Comparison of ENCODE assay signal across 17 cellular contexts in genomic region chr6:95469511-95469910, GRCh38.
DNase-seq lines count a peak whose midpoint lies in the region; ATAC-seq and TF ChIP-seq lines count a peak whose summit lies in the region.
"Had no signal": no experiment of that assay in that cellular context is flagged by ENCODE, and none has a peak within 500 bp of the region (broad histone marks: within the 10 kb centered on the region; RNA-seq: fewer than 3 reads in every experiment).

No MANE protein-coding gene starts in this region.

- CTCF ChIA-PET in PC-9 (lab: Charles Lee) = interaction anchor here (0.7 kb wide), 1 partner anchor 1063 kb away, joined by 3 read pairs; no protein-coding TSS in a partner anchor
- CTCF ChIA-PET in activated CD8-positive, alpha-beta T cell treated with anti-CD3 and anti-CD28 coated beads, Interleukin-2, amount 10 ng/mL, durations not matched to agents 7 days and 5 days (lab: Charles Lee) = no interaction called here

- POLR2A ChIA-PET in PC-9 (lab: Charles Lee; ENCODE audit: unreplicated experiment) = no interaction called here
- POLR2A ChIA-PET in activated CD8-positive, alpha-beta T cell treated with anti-CD3 and anti-CD28 coated beads, Interleukin-2, amount 10 ng/mL, durations not matched to agents 7 days and 5 days (lab: Charles Lee) = no interaction called here

- intact Hi-C loops in PC-9 (cut with micrococcal nuclease; ENCODE audit: unreplicated experiment) = no loop called here

- ATAC-seq in GM23338 (no peak), HG03439 (IDR thresholded peaks at IDR 0.05; ENCODE audit: unreplicated experiment) (no peak)
- ATAC-seq in activated CD8-positive, alpha-beta T cell treated with anti-CD3 and anti-CD28 coated beads, Interleukin-2, amount 10 ng/mL, durations not matched to agents 7 days and 5 days = no peak
- ATAC-seq: CD8-positive, alpha-beta T cell had no signal

- H3K27ac ChIP-seq in GM23338 (ENCODE audit: low read depth) = no peak overlapping the region
- peak overlapping the region; percentile 16 for H3K27ac ChIP-seq in KOPT-K1 (ENCODE audit: low read depth, low read length, poor library complexity, severe bottlenecking)
- no peak overlapping the region for H3K27ac ChIP-seq in PC-9
- H3K27ac ChIP-seq: BLaER1, C4-2B had no signal

- H3K27me3 ChIP-seq in GM23338 (ENCODE audit: insufficient read depth) (no peaks in the 10 kb centered on the region), PC-9 (ENCODE audit: insufficient read depth, low read depth) (no peaks in the 10 kb centered on the region)
- H3K27me3 ChIP-seq: BLaER1 had no signal

- no peaks in the 10 kb centered on the region for H3F3A ChIP-seq in GM23338 (replicated peaks; ENCODE audit: low read depth)
- no peaks in the 10 kb centered on the region for H3F3A ChIP-seq in PC-9 (ENCODE audit: insufficient read depth, low read depth)

- no peak for TF ChIP-seq CTCF in GM23338 (conservative IDR thresholded peaks at IDR 0.05; ENCODE audit: low read depth in 2 of 2)
- TF ChIP-seq CTCF in PC-9 (conservative IDR thresholded peaks at IDR 0.05) = no peak

- H3K4me1 ChIP-seq in GM23338 (ENCODE audit: insufficient read depth) (no peaks in the 10 kb centered on the region), PC-9 (replicated peaks; ENCODE audit: insufficient read depth) (no peaks in the 10 kb centered on the region)
- H3K4me1 ChIP-seq: Caco-2, HAP-1 had no signal

- H3K4me2 ChIP-seq in GM23338 (no peak overlapping the region), PC-9 (no peak overlapping the region)
- H3K4me2 ChIP-seq: BLaER1 had no signal

- no peaks in the 10 kb centered on the region for H3K79me2 ChIP-seq in GM23338 (replicated peaks; ENCODE audit: insufficient read depth)
- H3K79me2 ChIP-seq in PC-9 (ENCODE audit: low read depth) = no peaks in the 10 kb centered on the region

- no peak overlapping the region for H3K4me3 ChIP-seq in GM23338
- no peak overlapping the region for H3K4me3 ChIP-seq in PC-9
- H3K4me3 ChIP-seq: BLaER1, HAP-1 had no signal

- H3K9me3 Mint-ChIP-seq in GM23338 = peaks cover 20% of the 10 kb centered on the region
- H3K9me3 Mint-ChIP-seq in activated CD8-positive, alpha-beta T cell treated with anti-CD3 and anti-CD28 coated beads, Interleukin-2, amount 10 ng/mL, durations not matched to agents 7 days and 5 days (ENCODE audit: insufficient read depth) = no peaks in the 10 kb centered on the region
- H3K9me3 Mint-ChIP-seq: CD8-positive, alpha-beta T cell had no signal

- H3K36me3 ChIP-seq in GM23338 (ENCODE audit: insufficient read depth) = 0 out of 2 replicates have a peak, but pooled peaks cover 5% of the 10 kb centered on the region
- no peaks in the 10 kb centered on the region for H3K36me3 ChIP-seq in KOPT-K1 (ENCODE audit: insufficient read depth, low read length)
- no peaks in the 10 kb centered on the region for H3K36me3 ChIP-seq in PC-9 (ENCODE audit: low read depth)
- H3K36me3 ChIP-seq: BLaER1, HAP-1 had no signal

- no peaks in the 10 kb centered on the region for H3K27me3 Mint-ChIP-seq in GM23338 (ENCODE audit: insufficient read depth, low read depth, poor library complexity)
- H3K27me3 Mint-ChIP-seq in activated CD8-positive, alpha-beta T cell treated with anti-CD3 and anti-CD28 coated beads, Interleukin-2, amount 10 ng/mL, durations not matched to agents 7 days and 5 days (ENCODE audit: low read depth) = no peaks in the 10 kb centered on the region
- H3K27me3 Mint-ChIP-seq: B cell had no signal

- no TSS peak for BruUV-seq in PC-9 (replicated peaks; lab: Mats Ljungman, UMichigan)

- H3K9me3 ChIP-seq in KOPT-K1 (ENCODE audit: insufficient read depth, low read length, poor library complexity, severe bottlenecking) (no peaks in the 10 kb centered on the region), PC-9 (ENCODE audit: insufficient read depth, low read depth) (no peaks in the 10 kb centered on the region; the same call in 1 of the 2 replicates)
- H3K9me3 ChIP-seq: BLaER1, Caco-2, HAP-1 had no signal

- H4K20me1 ChIP-seq in GM23338 (replicated peaks; ENCODE audit: insufficient read depth) (no peaks in the 10 kb centered on the region), PC-9 (ENCODE audit: insufficient read depth) (no peaks in the 10 kb centered on the region)
- H4K20me1 ChIP-seq: BLaER1 had no signal

- H3K9me2 ChIP-seq in GM23338 (ENCODE audit: insufficient read depth) (peaks cover 3% of the 10 kb centered on the region; the same call in 1 of the 2 replicates), PC-9 (ENCODE audit: insufficient read depth) (0 out of 2 replicates have a peak, but pooled peaks cover 5% of the 10 kb centered on the region)

- H2AFZ ChIP-seq in GM23338 = 0 out of 2 replicates have a peak overlapping the region, but pooled peaks have one; percentile 35
- H2AFZ ChIP-seq in PC-9 = peak overlapping the region; percentile 59; the same call in 1 of the 2 replicates

- H3K27ac Mint-ChIP-seq in GM23338 = no peak overlapping the region
- no peak overlapping the region for H3K27ac Mint-ChIP-seq in activated CD8-positive, alpha-beta T cell treated with anti-CD3 and anti-CD28 coated beads, Interleukin-2, amount 10 ng/mL, durations not matched to agents 7 days and 5 days
- H3K27ac Mint-ChIP-seq: B cell; CD4-positive, CD25-positive, alpha-beta regulatory T cell; CD8-positive, alpha-beta T cell; HFFc6 had no signal

- peaks cover 4% of the 10 kb centered on the region; the same call in 2 of the 3 replicates for H3K36me3 Mint-ChIP-seq in GM23338 (ENCODE audit: low read depth)
- H3K36me3 Mint-ChIP-seq in activated CD8-positive, alpha-beta T cell treated with anti-CD3 and anti-CD28 coated beads, Interleukin-2, amount 10 ng/mL, durations not matched to agents 7 days and 5 days (ENCODE audit: low read depth) = no peaks in the 10 kb centered on the region
- H3K36me3 Mint-ChIP-seq: CD4-positive, CD25-positive, alpha-beta regulatory T cell; CD8-positive, alpha-beta T cell had no signal

- DNase-seq in GM23338 (ENCODE audit: low spot score) (no peak), PC-9 (no peak), GM19240 (ENCODE audit: insufficient read length, low spot score) (no peak)
- no peak for DNase-seq in activated CD8-positive, alpha-beta T cell treated with anti-CD3 and anti-CD28 coated beads, Interleukin-2, amount 10 ng/mL, durations not matched to agents 7 days and 5 days
- DNase-seq: Caco-2; CD4-positive, CD25-positive, alpha-beta regulatory T cell; CD8-positive, alpha-beta T cell; DMS153; DND-41; GOT3; HFFc6 had no signal

- no peak overlapping the region for H3K4me3 Mint-ChIP-seq in GM23338
- H3K4me3 Mint-ChIP-seq in activated CD8-positive, alpha-beta T cell treated with anti-CD3 and anti-CD28 coated beads, Interleukin-2, amount 10 ng/mL, durations not matched to agents 7 days and 5 days = no peak overlapping the region
- H3K4me3 Mint-ChIP-seq: B cell; CD4-positive, CD25-positive, alpha-beta regulatory T cell; CD8-positive, alpha-beta T cell; HFFc6 had no signal

- H3K4me1 Mint-ChIP-seq in GM23338 = peaks cover 4% of the 10 kb centered on the region; the same call in 1 of the 3 replicates
- H3K4me1 Mint-ChIP-seq in activated CD8-positive, alpha-beta T cell treated with anti-CD3 and anti-CD28 coated beads, Interleukin-2, amount 10 ng/mL, durations not matched to agents 7 days and 5 days (ENCODE audit: low read depth) = no peaks in the 10 kb centered on the region
- H3K4me1 Mint-ChIP-seq: B cell; CD4-positive, CD25-positive, alpha-beta regulatory T cell had no signal
